ENCODE assay signal across 2 cellular contexts in genomic region chr20:391041-391711, GRCh38.
TF ChIP-seq lines count a peak whose summit lies in the region.

No MANE protein-coding gene starts in this region.

TF ChIP-seq in K562, 482 proteins besides CTCF, POLR2A, EP300 and RAD21 (continues in another document):
- TF ChIP-seq POLR2G (IDR thresholded peaks at IDR 0.05; ENCODE audit: low read depth, low read length), result peak; percentile 91
- no peak for TF ChIP-seq MAFK (IDR thresholded peaks at IDR 0.05; ENCODE audit: low read length)
- peak; percentile 87 for TF ChIP-seq RBFOX2 (IDR thresholded peaks at IDR 0.05; ENCODE audit: low read depth, low read length)
- peak; percentile 32; the same call in 1 of the 2 replicates for TF ChIP-seq CEBPG (CRISPR knock-in tag; IDR thresholded peaks at IDR 0.05)
- TF ChIP-seq CEBPG (tag; conservative IDR thresholded peaks at IDR 0.05 in 1 of 2, IDR thresholded peaks at IDR 0.05 in 1 of 2), result no peak
- TF ChIP-seq SMAD3 (CRISPR knock-in tag; conservative IDR thresholded peaks at IDR 0.05), result 0 out of 2 replicates have a peak, but pooled peaks have one; percentile 37
- TF ChIP-seq ZNF280A (IDR thresholded peaks at IDR 0.05; ENCODE audit: low read depth, partially characterized antibody), result no peak
- TF ChIP-seq RBM22 (IDR thresholded peaks at IDR 0.05; ENCODE audit: low read depth, low read length, poor library complexity, severe bottlenecking), result peak; percentile 98
- TF ChIP-seq BMI1 (IDR thresholded peaks at IDR 0.05; ENCODE audit: low read length), result no peak
- no peak for TF ChIP-seq HDAC3 (IDR thresholded peaks at IDR 0.05; ENCODE audit: borderline replicate concordance, partially characterized antibody)
- no peak for TF ChIP-seq FOXM1 (IDR thresholded peaks at IDR 0.05; ENCODE audit: low read depth)
- no peak for TF ChIP-seq FOXM1 (CRISPR knock-in tag; IDR thresholded peaks at IDR 0.05; ENCODE audit: low read depth)
- no peak for TF ChIP-seq DEAF1 (CRISPR knock-in tag; IDR thresholded peaks at IDR 0.05)
- no peak for TF ChIP-seq TFAM (CRISPR knock-in tag; conservative IDR thresholded peaks at IDR 0.05)
- TF ChIP-seq BDP1 (IDR thresholded peaks at IDR 0.05; ENCODE audit: insufficient read depth, insufficient read length), result no peak
- no peak for TF ChIP-seq ELF1 (tag; IDR thresholded peaks at IDR 0.05)
- TF ChIP-seq TEAD2 (tag; IDR thresholded peaks at IDR 0.05), result no peak
- no peak for TF ChIP-seq ILK (tag; IDR thresholded peaks at IDR 0.05; ENCODE audit: borderline replicate concordance, low read depth)
- no peak for TF ChIP-seq CBX1 (IDR thresholded peaks at IDR 0.05; ENCODE audit: low read depth)
- TF ChIP-seq ZBTB8A (IDR thresholded peaks at IDR 0.05; ENCODE audit: partially characterized antibody), result no peak
- TF ChIP-seq ZNF445 (CRISPR knock-in tag; IDR thresholded peaks at IDR 0.05; ENCODE audit: low read depth), result no peak
- TF ChIP-seq HINFP (tag; conservative IDR thresholded peaks at IDR 0.05; ENCODE audit: low read depth), result no peak
- TF ChIP-seq, protein P1, sequence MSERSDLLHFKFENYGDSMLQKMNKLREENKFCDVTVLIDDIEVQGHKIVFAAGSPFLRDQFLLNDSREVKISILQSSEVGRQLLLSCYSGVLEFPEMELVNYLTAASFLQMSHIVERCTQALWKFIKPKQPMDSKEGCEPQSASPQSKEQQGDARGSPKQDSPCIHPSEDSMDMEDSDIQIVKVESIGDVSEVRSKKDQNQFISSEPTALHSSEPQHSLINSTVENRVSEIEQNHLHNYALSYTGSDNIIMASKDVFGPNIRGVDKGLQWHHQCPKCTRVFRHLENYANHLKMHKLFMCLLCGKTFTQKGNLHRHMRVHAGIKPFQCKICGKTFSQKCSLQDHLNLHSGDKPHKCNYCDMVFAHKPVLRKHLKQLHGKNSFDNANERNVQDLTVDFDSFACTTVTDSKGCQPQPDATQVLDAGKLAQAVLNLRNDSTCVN (CRISPR knock-in tag; IDR thresholded peaks at IDR 0.05), result no peak
- no peak for TF ChIP-seq ETS1 (conservative IDR thresholded peaks at IDR 0.05; ENCODE audit: control insufficient read depth, low read depth, low read length)
- TF ChIP-seq ZBTB2 (IDR thresholded peaks at IDR 0.05), result no peak

TF ChIP-seq in liver, 16 proteins besides CTCF, POLR2A, EP300 and RAD21:
- TF ChIP-seq YY1 (IDR thresholded peaks at IDR 0.05) (no peak), FOXA2 (IDR thresholded peaks at IDR 0.05) (no peak), FOXA1 (IDR thresholded peaks at IDR 0.05) (no peak), NR2F2 (IDR thresholded peaks at IDR 0.05) (no peak), JUND (IDR thresholded peaks at IDR 0.05) (no peak), HNF4G (IDR thresholded peaks at IDR 0.05) (no peak), EGR1 (IDR thresholded peaks at IDR 0.05; ENCODE audit: low read depth in 2 of 2) (no peak), TAF1 (conservative IDR thresholded peaks at IDR 0.05) (no peak), SP1 (IDR thresholded peaks at IDR 0.05) (no peak), GABPA (IDR thresholded peaks at IDR 0.05 in 1 of 2, conservative IDR thresholded peaks at IDR 0.05 in 1 of 2) (no peak), HNF4A (conservative IDR thresholded peaks at IDR 0.05) (no peak), RXRA (IDR thresholded peaks at IDR 0.05) (no peak)
- TF ChIP-seq, protein P2, sequence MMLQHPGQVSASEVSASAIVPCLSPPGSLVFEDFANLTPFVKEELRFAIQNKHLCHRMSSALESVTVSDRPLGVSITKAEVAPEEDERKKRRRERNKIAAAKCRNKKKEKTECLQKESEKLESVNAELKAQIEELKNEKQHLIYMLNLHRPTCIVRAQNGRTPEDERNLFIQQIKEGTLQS (IDR thresholded peaks at IDR 0.05), result no peak
- TF ChIP-seq, protein P3, sequence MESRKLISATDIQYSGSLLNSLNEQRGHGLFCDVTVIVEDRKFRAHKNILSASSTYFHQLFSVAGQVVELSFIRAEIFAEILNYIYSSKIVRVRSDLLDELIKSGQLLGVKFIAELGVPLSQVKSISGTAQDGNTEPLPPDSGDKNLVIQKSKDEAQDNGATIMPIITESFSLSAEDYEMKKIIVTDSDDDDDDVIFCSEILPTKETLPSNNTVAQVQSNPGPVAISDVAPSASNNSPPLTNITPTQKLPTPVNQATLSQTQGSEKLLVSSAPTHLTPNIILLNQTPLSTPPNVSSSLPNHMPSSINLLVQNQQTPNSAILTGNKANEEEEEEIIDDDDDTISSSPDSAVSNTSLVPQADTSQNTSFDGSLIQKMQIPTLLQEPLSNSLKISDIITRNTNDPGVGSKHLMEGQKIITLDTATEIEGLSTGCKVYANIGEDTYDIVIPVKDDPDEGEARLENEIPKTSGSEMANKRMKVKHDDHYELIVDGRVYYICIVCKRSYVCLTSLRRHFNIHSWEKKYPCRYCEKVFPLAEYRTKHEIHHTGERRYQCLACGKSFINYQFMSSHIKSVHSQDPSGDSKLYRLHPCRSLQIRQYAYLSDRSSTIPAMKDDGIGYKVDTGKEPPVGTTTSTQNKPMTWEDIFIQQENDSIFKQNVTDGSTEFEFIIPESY (IDR thresholded peaks at IDR 0.05), result no peak
- TF ChIP-seq, protein P4, sequence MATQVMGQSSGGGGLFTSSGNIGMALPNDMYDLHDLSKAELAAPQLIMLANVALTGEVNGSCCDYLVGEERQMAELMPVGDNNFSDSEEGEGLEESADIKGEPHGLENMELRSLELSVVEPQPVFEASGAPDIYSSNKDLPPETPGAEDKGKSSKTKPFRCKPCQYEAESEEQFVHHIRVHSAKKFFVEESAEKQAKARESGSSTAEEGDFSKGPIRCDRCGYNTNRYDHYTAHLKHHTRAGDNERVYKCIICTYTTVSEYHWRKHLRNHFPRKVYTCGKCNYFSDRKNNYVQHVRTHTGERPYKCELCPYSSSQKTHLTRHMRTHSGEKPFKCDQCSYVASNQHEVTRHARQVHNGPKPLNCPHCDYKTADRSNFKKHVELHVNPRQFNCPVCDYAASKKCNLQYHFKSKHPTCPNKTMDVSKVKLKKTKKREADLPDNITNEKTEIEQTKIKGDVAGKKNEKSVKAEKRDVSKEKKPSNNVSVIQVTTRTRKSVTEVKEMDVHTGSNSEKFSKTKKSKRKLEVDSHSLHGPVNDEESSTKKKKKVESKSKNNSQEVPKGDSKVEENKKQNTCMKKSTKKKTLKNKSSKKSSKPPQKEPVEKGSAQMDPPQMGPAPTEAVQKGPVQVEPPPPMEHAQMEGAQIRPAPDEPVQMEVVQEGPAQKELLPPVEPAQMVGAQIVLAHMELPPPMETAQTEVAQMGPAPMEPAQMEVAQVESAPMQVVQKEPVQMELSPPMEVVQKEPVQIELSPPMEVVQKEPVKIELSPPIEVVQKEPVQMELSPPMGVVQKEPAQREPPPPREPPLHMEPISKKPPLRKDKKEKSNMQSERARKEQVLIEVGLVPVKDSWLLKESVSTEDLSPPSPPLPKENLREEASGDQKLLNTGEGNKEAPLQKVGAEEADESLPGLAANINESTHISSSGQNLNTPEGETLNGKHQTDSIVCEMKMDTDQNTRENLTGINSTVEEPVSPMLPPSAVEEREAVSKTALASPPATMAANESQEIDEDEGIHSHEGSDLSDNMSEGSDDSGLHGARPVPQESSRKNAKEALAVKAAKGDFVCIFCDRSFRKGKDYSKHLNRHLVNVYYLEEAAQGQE (IDR thresholded peaks at IDR 0.05), result no peak
- TF ChIP-seq, protein P5, sequence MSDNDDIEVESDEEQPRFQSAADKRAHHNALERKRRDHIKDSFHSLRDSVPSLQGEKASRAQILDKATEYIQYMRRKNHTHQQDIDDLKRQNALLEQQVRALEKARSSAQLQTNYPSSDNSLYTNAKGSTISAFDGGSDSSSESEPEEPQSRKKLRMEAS (IDR thresholded peaks at IDR 0.05), result no peak
